In the genomic region with DNA sequence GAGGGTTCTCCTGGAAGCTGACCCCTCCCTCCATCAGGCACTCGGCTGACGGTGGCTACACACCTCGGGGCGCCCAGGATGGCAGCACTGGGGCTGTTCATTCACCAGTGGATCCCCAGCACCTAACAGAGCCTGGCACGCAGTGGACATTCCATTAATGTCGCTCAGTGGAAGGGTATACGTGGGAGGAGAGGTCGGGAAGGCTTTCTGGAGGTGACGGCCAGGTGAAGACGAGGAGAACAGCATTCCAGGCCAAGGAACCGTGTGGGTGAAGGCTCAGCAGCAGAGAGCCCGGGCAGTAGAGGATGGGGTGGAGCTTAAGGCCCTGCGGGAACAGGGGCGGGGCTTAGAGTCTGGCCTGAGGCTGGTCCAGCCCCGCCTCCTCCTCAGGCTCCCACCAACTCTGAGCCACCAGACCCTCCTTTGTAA, we compare ENCODE assay signal across 1 cellular context.
TF ChIP-seq lines count a peak whose summit lies in the region.

No MANE protein-coding gene starts in this region.

TF ChIP-seq in IMR-90, 13 proteins besides CTCF, POLR2A, EP300 and RAD21:
- no peak for TF ChIP-seq RCOR1 (IDR thresholded peaks at IDR 0.05; ENCODE audit: insufficient replicate concordance, low read length)
- TF ChIP-seq MAFK (IDR thresholded peaks at IDR 0.05; ENCODE audit: low read depth, low read length), result no peak
- TF ChIP-seq, protein P1, sequence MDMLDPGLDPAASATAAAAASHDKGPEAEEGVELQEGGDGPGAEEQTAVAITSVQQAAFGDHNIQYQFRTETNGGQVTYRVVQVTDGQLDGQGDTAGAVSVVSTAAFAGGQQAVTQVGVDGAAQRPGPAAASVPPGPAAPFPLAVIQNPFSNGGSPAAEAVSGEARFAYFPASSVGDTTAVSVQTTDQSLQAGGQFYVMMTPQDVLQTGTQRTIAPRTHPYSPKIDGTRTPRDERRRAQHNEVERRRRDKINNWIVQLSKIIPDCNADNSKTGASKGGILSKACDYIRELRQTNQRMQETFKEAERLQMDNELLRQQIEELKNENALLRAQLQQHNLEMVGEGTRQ (IDR thresholded peaks at IDR 0.05; ENCODE audit: low read depth, low read length), result no peak
- no peak for TF ChIP-seq RFX5 (IDR thresholded peaks at IDR 0.05; ENCODE audit: low read depth, low read length)
- TF ChIP-seq, protein P2, sequence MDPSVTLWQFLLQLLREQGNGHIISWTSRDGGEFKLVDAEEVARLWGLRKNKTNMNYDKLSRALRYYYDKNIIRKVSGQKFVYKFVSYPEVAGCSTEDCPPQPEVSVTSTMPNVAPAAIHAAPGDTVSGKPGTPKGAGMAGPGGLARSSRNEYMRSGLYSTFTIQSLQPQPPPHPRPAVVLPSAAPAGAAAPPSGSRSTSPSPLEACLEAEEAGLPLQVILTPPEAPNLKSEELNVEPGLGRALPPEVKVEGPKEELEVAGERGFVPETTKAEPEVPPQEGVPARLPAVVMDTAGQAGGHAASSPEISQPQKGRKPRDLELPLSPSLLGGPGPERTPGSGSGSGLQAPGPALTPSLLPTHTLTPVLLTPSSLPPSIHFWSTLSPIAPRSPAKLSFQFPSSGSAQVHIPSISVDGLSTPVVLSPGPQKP (IDR thresholded peaks at IDR 0.05; ENCODE audit: borderline replicate concordance, low read depth, low read length), result no peak
- TF ChIP-seq SMC3 (IDR thresholded peaks at IDR 0.05; ENCODE audit: low read depth, low read length), result no peak
- TF ChIP-seq NFE2L2 (IDR thresholded peaks at IDR 0.05; ENCODE audit: low read depth, low read length), result no peak
- TF ChIP-seq CEBPB (IDR thresholded peaks at IDR 0.05; ENCODE audit: low read depth, low read length), result no peak
- no peak for TF ChIP-seq MXI1 (IDR thresholded peaks at IDR 0.05; ENCODE audit: borderline replicate concordance, low read depth, low read length)
- no peak for TF ChIP-seq MAZ (IDR thresholded peaks at IDR 0.05; ENCODE audit: borderline replicate concordance, low read depth, low read length)
- no peak for TF ChIP-seq FOS (IDR thresholded peaks at IDR 0.05; ENCODE audit: low read depth, low read length)
